In the genomic region with DNA sequence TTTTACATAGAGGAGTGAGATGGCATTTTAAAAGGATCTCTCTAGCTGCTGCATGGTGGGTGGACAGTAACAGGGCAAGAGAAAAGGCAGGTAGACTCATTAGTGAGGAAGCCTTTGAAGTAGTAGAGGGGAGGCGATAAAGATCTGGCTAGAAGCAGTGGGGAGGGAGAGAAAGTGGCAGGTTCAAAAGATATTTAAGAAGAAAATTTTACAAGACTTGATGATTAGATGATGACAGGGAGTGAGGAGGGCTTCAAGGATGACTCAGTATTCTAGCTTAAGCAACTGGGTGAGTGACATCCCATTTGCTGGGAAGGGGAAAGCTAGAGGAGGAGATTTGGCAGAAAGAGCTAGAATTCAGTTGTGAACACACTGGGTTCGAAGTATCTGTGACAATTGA, we compare ENCODE assay signal across 1 cellular context.
TF ChIP-seq lines count a peak whose summit lies in the region.

No MANE protein-coding gene starts in this region.

TF ChIP-seq in K562, 482 proteins besides CTCF, POLR2A, EP300 and RAD21 (continued from another document):
- TF ChIP-seq, protein P1, sequence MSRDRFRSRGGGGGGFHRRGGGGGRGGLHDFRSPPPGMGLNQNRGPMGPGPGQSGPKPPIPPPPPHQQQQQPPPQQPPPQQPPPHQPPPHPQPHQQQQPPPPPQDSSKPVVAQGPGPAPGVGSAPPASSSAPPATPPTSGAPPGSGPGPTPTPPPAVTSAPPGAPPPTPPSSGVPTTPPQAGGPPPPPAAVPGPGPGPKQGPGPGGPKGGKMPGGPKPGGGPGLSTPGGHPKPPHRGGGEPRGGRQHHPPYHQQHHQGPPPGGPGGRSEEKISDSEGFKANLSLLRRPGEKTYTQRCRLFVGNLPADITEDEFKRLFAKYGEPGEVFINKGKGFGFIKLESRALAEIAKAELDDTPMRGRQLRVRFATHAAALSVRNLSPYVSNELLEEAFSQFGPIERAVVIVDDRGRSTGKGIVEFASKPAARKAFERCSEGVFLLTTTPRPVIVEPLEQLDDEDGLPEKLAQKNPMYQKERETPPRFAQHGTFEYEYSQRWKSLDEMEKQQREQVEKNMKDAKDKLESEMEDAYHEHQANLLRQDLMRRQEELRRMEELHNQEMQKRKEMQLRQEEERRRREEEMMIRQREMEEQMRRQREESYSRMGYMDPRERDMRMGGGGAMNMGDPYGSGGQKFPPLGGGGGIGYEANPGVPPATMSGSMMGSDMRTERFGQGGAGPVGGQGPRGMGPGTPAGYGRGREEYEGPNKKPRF (IDR thresholded peaks at IDR 0.05; ENCODE audit: low read depth, low read length): no peak
